In the genomic region with DNA sequence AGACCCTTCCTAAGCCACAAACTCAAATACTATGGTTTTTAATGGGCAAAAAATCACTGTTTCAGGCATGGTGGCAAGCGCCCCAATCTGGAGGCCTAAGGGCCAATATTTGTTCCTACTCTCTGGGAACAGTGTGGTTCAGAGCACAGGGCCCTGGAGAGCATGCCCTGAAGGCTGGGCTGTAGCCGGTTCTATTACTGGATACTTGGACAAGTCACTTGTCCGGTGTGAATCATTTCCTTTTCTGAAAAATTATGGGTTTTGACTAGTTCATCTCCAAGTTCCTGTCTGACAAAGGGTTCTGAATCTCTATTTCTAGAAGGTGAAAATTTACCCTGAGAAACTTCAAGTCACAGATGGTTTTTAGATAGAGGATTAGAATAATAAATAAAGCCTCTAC, we compare ENCODE assay signal across 1 cellular context.
TF ChIP-seq lines count a peak whose summit lies in the region.

No MANE protein-coding gene starts in this region.

TF ChIP-seq in HepG2, 621 proteins besides CTCF, POLR2A, EP300 and RAD21 (continued from another document):
- TF ChIP-seq, protein P1, sequence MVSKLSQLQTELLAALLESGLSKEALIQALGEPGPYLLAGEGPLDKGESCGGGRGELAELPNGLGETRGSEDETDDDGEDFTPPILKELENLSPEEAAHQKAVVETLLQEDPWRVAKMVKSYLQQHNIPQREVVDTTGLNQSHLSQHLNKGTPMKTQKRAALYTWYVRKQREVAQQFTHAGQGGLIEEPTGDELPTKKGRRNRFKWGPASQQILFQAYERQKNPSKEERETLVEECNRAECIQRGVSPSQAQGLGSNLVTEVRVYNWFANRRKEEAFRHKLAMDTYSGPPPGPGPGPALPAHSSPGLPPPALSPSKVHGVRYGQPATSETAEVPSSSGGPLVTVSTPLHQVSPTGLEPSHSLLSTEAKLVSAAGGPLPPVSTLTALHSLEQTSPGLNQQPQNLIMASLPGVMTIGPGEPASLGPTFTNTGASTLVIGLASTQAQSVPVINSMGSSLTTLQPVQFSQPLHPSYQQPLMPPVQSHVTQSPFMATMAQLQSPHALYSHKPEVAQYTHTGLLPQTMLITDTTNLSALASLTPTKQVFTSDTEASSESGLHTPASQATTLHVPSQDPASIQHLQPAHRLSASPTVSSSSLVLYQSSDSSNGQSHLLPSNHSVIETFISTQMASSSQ (IDR thresholded peaks at IDR 0.05; ENCODE audit: low read depth): no peak
- TF ChIP-seq, protein P1 (CRISPR knock-in tag; IDR thresholded peaks at IDR 0.05; ENCODE audit: borderline replicate concordance): no peak
- TF ChIP-seq ZFP1 (CRISPR knock-in tag; IDR thresholded peaks at IDR 0.05) (no peak), ZNF274 (CRISPR knock-in tag; IDR thresholded peaks at IDR 0.05) (no peak), ZNF17 (CRISPR knock-in tag; IDR thresholded peaks at IDR 0.05) (no peak), MXD4 (CRISPR knock-in tag; IDR thresholded peaks at IDR 0.05) (no peak), ZNF30 (CRISPR knock-in tag; IDR thresholded peaks at IDR 0.05) (no peak), SKI (IDR thresholded peaks at IDR 0.05; ENCODE audit: partially characterized antibody) (no peak), ZNF3 (CRISPR knock-in tag; IDR thresholded peaks at IDR 0.05) (no peak), HDAC2 (CRISPR knock-in tag; IDR thresholded peaks at IDR 0.05) (no peak), NCOA5 (CRISPR knock-in tag; IDR thresholded peaks at IDR 0.05) (no peak), ZFP36L1 (CRISPR knock-in tag; IDR thresholded peaks at IDR 0.05) (no peak)
- TF ChIP-seq, protein P2, sequence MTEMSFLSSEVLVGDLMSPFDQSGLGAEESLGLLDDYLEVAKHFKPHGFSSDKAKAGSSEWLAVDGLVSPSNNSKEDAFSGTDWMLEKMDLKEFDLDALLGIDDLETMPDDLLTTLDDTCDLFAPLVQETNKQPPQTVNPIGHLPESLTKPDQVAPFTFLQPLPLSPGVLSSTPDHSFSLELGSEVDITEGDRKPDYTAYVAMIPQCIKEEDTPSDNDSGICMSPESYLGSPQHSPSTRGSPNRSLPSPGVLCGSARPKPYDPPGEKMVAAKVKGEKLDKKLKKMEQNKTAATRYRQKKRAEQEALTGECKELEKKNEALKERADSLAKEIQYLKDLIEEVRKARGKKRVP (CRISPR knock-in tag; IDR thresholded peaks at IDR 0.05): no peak
